In genomic region chr1:154324669-154325582, GRCh38 we compare ENCODE assay signal across 7 cellular contexts. TPM values are rescaled to one million over a fixed set of nuclear protein-coding genes. Genes with fewer than 3 reads are reported as not detected.
DNase-seq lines count a peak whose midpoint lies in the region; ATAC-seq and TF ChIP-seq lines count a peak whose summit lies in the region.

A gene with protein sequence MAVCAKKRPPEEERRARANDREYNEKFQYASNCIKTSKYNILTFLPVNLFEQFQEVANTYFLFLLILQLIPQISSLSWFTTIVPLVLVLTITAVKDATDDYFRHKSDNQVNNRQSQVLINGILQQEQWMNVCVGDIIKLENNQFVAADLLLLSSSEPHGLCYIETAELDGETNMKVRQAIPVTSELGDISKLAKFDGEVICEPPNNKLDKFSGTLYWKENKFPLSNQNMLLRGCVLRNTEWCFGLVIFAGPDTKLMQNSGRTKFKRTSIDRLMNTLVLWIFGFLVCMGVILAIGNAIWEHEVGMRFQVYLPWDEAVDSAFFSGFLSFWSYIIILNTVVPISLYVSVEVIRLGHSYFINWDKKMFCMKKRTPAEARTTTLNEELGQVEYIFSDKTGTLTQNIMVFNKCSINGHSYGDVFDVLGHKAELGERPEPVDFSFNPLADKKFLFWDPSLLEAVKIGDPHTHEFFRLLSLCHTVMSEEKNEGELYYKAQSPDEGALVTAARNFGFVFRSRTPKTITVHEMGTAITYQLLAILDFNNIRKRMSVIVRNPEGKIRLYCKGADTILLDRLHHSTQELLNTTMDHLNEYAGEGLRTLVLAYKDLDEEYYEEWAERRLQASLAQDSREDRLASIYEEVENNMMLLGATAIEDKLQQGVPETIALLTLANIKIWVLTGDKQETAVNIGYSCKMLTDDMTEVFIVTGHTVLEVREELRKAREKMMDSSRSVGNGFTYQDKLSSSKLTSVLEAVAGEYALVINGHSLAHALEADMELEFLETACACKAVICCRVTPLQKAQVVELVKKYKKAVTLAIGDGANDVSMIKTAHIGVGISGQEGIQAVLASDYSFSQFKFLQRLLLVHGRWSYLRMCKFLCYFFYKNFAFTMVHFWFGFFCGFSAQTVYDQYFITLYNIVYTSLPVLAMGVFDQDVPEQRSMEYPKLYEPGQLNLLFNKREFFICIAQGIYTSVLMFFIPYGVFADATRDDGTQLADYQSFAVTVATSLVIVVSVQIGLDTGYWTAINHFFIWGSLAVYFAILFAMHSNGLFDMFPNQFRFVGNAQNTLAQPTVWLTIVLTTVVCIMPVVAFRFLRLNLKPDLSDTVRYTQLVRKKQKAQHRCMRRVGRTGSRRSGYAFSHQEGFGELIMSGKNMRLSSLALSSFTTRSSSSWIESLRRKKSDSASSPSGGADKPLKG (plus strand): TSS chr1:154325525. CDS start chr1:154328142, 2,617 bp downstream.

- H3F3A ChIP-seq in OCI-LY1 (ENCODE audit: insufficient read depth, low read length): no peaks in the 10 kb centered on the region

- intact Hi-C loops in mucosa of descending colon (cut with DNase I, micrococcal nuclease): no loop called here

- no peaks in the 10 kb centered on the region for H3K9me2 ChIP-seq in OCI-LY1 (ENCODE audit: low read depth, low read length)

- peak; percentile 34 for ATAC-seq in GM18498 (IDR thresholded peaks at IDR 0.05; ENCODE audit: unreplicated experiment)
- peak; percentile 73 for ATAC-seq in mucosa of descending colon

- peak within 1 kb of the TSS; percentile 88; the same call in 1 of the 2 replicates for H2AFZ ChIP-seq in OCI-LY1 (ENCODE audit: low read length)

- H3K4me3 ChIP-seq in HUES6 (ENCODE audit: low read depth, low read length): peak within 1 kb of the TSS; percentile 96
- peak within 1 kb of the TSS; percentile 91 for H3K4me3 ChIP-seq in OCI-LY1 (ENCODE audit: low read depth, low read length, poor library complexity, severe bottlenecking)
- peak within 1 kb of the TSS; percentile 37 for H3K4me3 ChIP-seq in epithelial cell of esophagus (ENCODE audit: low read length)
- peak within 1 kb of the TSS; percentile 51 for H3K4me3 ChIP-seq in mucosa of descending colon

- H3K36me3 ChIP-seq in HUES6 (ENCODE audit: control insufficient read depth, insufficient read depth, low read length): no peaks in the 10 kb centered on the region; the same call in 1 of the 2 replicates
- H3K36me3 ChIP-seq in OCI-LY1 (ENCODE audit: insufficient read depth, low read length): no peaks in the 10 kb centered on the region
- no peaks in the 10 kb centered on the region for H3K36me3 ChIP-seq in mucosa of descending colon (ENCODE audit: low read depth)

- H3K27me3 ChIP-seq in HUES6 (ENCODE audit: control insufficient read depth, insufficient read depth, low read length) (peaks cover 19% of the 10 kb centered on the region; the same call in 1 of the 2 replicates), OCI-LY1 (ENCODE audit: insufficient read depth, low read length) (0 out of 2 replicates have a peak, but pooled peaks cover 4% of the 10 kb centered on the region)

- H3K4me1 ChIP-seq in HUES6 (ENCODE audit: control insufficient read depth, insufficient read depth, low read length) (peaks cover 29% of the 10 kb centered on the region), OCI-LY1 (ENCODE audit: insufficient read depth, low read length, severe bottlenecking) (peaks cover 24% of the 10 kb centered on the region), mucosa of descending colon (ENCODE audit: low read depth) (peaks cover 32% of the 10 kb centered on the region)

- H3K4me2 ChIP-seq in OCI-LY1 (ENCODE audit: low read length): peak within 1 kb of the TSS; percentile 99

- DNase-seq in activated T-cell treated with anti-CD3 and anti-CD28 coated beads for 24 hours (ENCODE audit: low read depth): peak; percentile 77
- DNase-seq in epithelial cell of esophagus (ENCODE audit: low read depth): peak; percentile 72
- DNase-seq in mucosa of descending colon: peak; percentile 71 to 84 (median 74)
- DNase-seq in stimulated activated CD8-positive, alpha-beta memory T cell treated with anti-CD3 and anti-CD28 coated beads, Interleukin-4, amount 100 ng/mL, for 1 hour (ENCODE audit: low read depth in 2 of 2, low spot score in 1 of 2): peak; percentile 56 to 67

- H3K9ac ChIP-seq in HUES6 (ENCODE audit: low read length) (peak within 1 kb of the TSS; percentile 84), OCI-LY1 (ENCODE audit: low read length) (peak within 1 kb of the TSS; percentile 68)

- TF ChIP-seq CTCF in OCI-LY1 (IDR thresholded peaks at IDR 0.05; ENCODE audit: low read length): peak; percentile 98
- TF ChIP-seq CTCF in epithelial cell of esophagus (IDR thresholded peaks at IDR 0.05; ENCODE audit: insufficient read depth, low read depth, low read length, missing control alignments): peak; percentile 88
- peak; percentile 80 for TF ChIP-seq CTCF in mucosa of descending colon (IDR thresholded peaks at IDR 0.05)

- H3K27ac ChIP-seq in HUES6 (ENCODE audit: low read depth, low read length): peak within 1 kb of the TSS; percentile 7; the same call in 1 of the 2 replicates
- H3K27ac ChIP-seq in OCI-LY1 (ENCODE audit: low read depth, low read length, poor library complexity, severe bottlenecking): no peak within 1 kb of the TSS

- H4K20me1 ChIP-seq in OCI-LY1 (ENCODE audit: insufficient read depth, low read length): no peaks in the 10 kb centered on the region

- no peaks in the 10 kb centered on the region for H3K79me2 ChIP-seq in OCI-LY1 (ENCODE audit: insufficient read depth, low read length)

- H3K9me3 ChIP-seq in HUES6 (ENCODE audit: control insufficient read depth, insufficient read depth, low read depth, low read length) (no peaks in the 10 kb centered on the region), OCI-LY1 (ENCODE audit: low read length) (no peaks in the 10 kb centered on the region), mucosa of descending colon (no peaks in the 10 kb centered on the region)

RNA-seq across cellular contexts. Expression of the gene that starts here (rescaled TPM):
- total RNA-seq in mucosa of descending colon: 10 to 100 TPM in 2 of 3 donors, 1 to 10 TPM in 1; 3.8 to 36.1 (median 16.1) TPM

Comparison
In these comparisons a context has a peak if more than half of its experiments do, and no peak if none do; other contexts are left out.
1. H3K4me3 ChIP-seq: peak in every context shown above with its lines; median percentile 96 in HUES6; 91 in OCI-LY1; 51 in mucosa of descending colon; 37 in epithelial cell of esophagus.